Comparison of ENCODE assay signal across 16 cellular contexts in genomic region chr12:131734336-131735152, GRCh38. TPM values are rescaled to one million over a fixed set of nuclear protein-coding genes. Genes with fewer than 3 reads are reported as not detected.
DNase-seq lines count a peak whose midpoint lies in the region; ATAC-seq and TF ChIP-seq lines count a peak whose summit lies in the region.
"Had no signal": no experiment of that assay in that cellular context is flagged by ENCODE, and none has a peak within 500 bp of the region (broad histone marks: within the 10 kb centered on the region; RNA-seq: fewer than 3 reads in every experiment).

No MANE protein-coding gene starts in this region.

- H3K4me1 ChIP-seq in RWPE2 (ENCODE audit: insufficient read depth, poor library complexity, severe bottlenecking) (peaks cover 16% of the 10 kb centered on the region), smooth muscle cell (ENCODE audit: low read depth) (peaks cover 4% of the 10 kb centered on the region), stomach (no peaks in the 10 kb centered on the region)

- H3K4me3 ChIP-seq in RWPE2 (ENCODE audit: severe bottlenecking): no peak overlapping the region
- H3K4me3 ChIP-seq in epithelial cell of esophagus (ENCODE audit: low read length): no peak overlapping the region
- H3K4me3 ChIP-seq in smooth muscle cell: no peak overlapping the region
- no peak overlapping the region for H3K4me3 ChIP-seq in stomach

- TF ChIP-seq CTCF in RWPE2 (IDR thresholded peaks at IDR 0.05; ENCODE audit: poor library complexity, severe bottlenecking): no peak
- no peak for TF ChIP-seq CTCF in epithelial cell of esophagus (IDR thresholded peaks at IDR 0.05; ENCODE audit: insufficient read depth, low read depth, low read length, missing control alignments)
- TF ChIP-seq CTCF in smooth muscle cell (IDR thresholded peaks at IDR 0.05; ENCODE audit: borderline replicate concordance, insufficient read depth, poor library complexity, severe bottlenecking): no peak
- TF ChIP-seq CTCF in stomach (IDR thresholded peaks at IDR 0.05): no peak

- H3K27ac Mint-ChIP-seq in activated T-cell treated with anti-CD3 and anti-CD28 coated beads, Interleukin-2, amount 50 U/mL, for 24 hours: peak overlapping the region; percentile 47
- H3K27ac Mint-ChIP-seq: CD14-positive monocyte had no signal

- H3K4me3 Mint-ChIP-seq in activated T-cell treated with anti-CD3 and anti-CD28 coated beads, Interleukin-2, amount 50 U/mL, for 24 hours: no peak overlapping the region
- H3K4me3 Mint-ChIP-seq: CD14-positive monocyte had no signal

- no peaks in the 10 kb centered on the region for H3K27me3 Mint-ChIP-seq in activated T-cell treated with anti-CD3 and anti-CD28 coated beads, Interleukin-2, amount 50 U/mL, for 24 hours
- H3K27me3 Mint-ChIP-seq: IgD-negative memory B cell had no signal

- no peak for ATAC-seq in RWPE2 (ENCODE audit: low read depth)

- intact Hi-C loops in stomach (cut with DNase I; ENCODE audit: low total_unique reads): no loop called here

- H3K9me3 ChIP-seq in RWPE2 (ENCODE audit: severe bottlenecking): no peaks in the 10 kb centered on the region
- H3K9me3 ChIP-seq in smooth muscle cell (replicated peaks; ENCODE audit: low read depth): no peaks in the 10 kb centered on the region
- no peaks in the 10 kb centered on the region for H3K9me3 ChIP-seq in stomach
- H3K9me3 ChIP-seq: Caco-2 had no signal

- H3F3A ChIP-seq in smooth muscle cell (ENCODE audit: low read depth): no peaks in the 10 kb centered on the region

- peaks cover 76% of the 10 kb centered on the region for H3K36me3 ChIP-seq in RWPE2 (ENCODE audit: low read depth)
- peaks cover 2% of the 10 kb centered on the region for H3K36me3 ChIP-seq in smooth muscle cell (ENCODE audit: low read depth)
- H3K36me3 ChIP-seq in stomach: peaks cover 55 to 91% (median 87%) of the 10 kb centered on the region in 4 donors

- peaks cover 92% of the 10 kb centered on the region for H3K36me3 Mint-ChIP-seq in activated T-cell treated with anti-CD3 and anti-CD28 coated beads, Interleukin-2, amount 50 U/mL, for 24 hours (ENCODE audit: low read depth)

- H3K9ac ChIP-seq in smooth muscle cell (ENCODE audit: low read depth): no peak overlapping the region

- H2AFZ ChIP-seq in smooth muscle cell (ENCODE audit: low read depth): no peak overlapping the region

- 81% methylated on average over 20 of the region's 30 CpGs for WGBS in smooth muscle cell (ENCODE audit: low lambda C conversion rate)
- 94 to 96% (median 95%) methylated on average over 19 to 30 of the region's 30 CpGs for WGBS in stomach, 5 donors

- no peak overlapping the region for H3K4me2 ChIP-seq in smooth muscle cell

- no peak for TF ChIP-seq EP300 in stomach (IDR thresholded peaks at IDR 0.05)

- no peak for TF ChIP-seq POLR2A in stomach (IDR thresholded peaks at IDR 0.05)

- no peaks in the 10 kb centered on the region for H4K20me1 ChIP-seq in smooth muscle cell (ENCODE audit: low read depth)

- DNase-seq in activated T-cell treated with anti-CD3 and anti-CD28 coated beads, Interleukin-2, amount 50 U/mL, for 24 hours: peak; percentile 30
- DNase-seq in activated T-cell treated with anti-CD3 and anti-CD28 coated beads for 4 hours (no peak), RWPE2 (ENCODE audit: low spot score) (no peak), epithelial cell of esophagus (ENCODE audit: low read depth) (peak; percentile 69), smooth muscle cell (lab: John Stamatoyannopoulos, UW; ENCODE audit: unreplicated experiment) (no peak), COLO829 (ENCODE audit: low spot score) (no peak), stomach (no peak), amygdala (lab: John Stamatoyannopoulos, UW) (no peak)
- DNase-seq: Caco-2, NCI-H1048, NCI-H146, NCI-H2081 treated with DMSO at 0.1 percent for 48 hours, NCI-H345, Right ventricle myocardium superior had no signal

- no peaks in the 10 kb centered on the region for H3K79me2 ChIP-seq in smooth muscle cell (ENCODE audit: low read depth)

- H3K27ac ChIP-seq in RWPE2 (ENCODE audit: poor library complexity, severe bottlenecking): peak overlapping the region; percentile 85
- H3K27ac ChIP-seq in smooth muscle cell (ENCODE audit: low read depth): peak overlapping the region; percentile 60
- H3K27ac ChIP-seq in stomach: no peak overlapping the region

- H3K27me3 ChIP-seq in RWPE2 (ENCODE audit: insufficient read depth, poor library complexity, severe bottlenecking) (no peaks in the 10 kb centered on the region), smooth muscle cell (ENCODE audit: low read depth) (no peaks in the 10 kb centered on the region), stomach (no peaks in the 10 kb centered on the region)

- peaks cover 2% of the 10 kb centered on the region for H3K4me1 Mint-ChIP-seq in activated T-cell treated with anti-CD3 and anti-CD28 coated beads, Interleukin-2, amount 50 U/mL, for 24 hours (ENCODE audit: low read depth)
- H3K4me1 Mint-ChIP-seq: CD14-positive monocyte, IgD-negative memory B cell had no signal

- no peaks in the 10 kb centered on the region for H3K9me3 Mint-ChIP-seq in activated T-cell treated with anti-CD3 and anti-CD28 coated beads, Interleukin-2, amount 50 U/mL, for 24 hours
- H3K9me3 Mint-ChIP-seq: CD14-positive monocyte, IgD-negative memory B cell had no signal

RNA-seq across cellular contexts. Expression of gene SFSWAP, which starts 23.7 kb away (rescaled TPM):
- total RNA-seq in smooth muscle cell: 19.4 and 32.3 TPM in 2 replicates
- 24.1 and 33.5 TPM in 2 replicates for polyA plus RNA-seq in smooth muscle cell
- 100 to 1,000 TPM in 1 of 5 donors, 10 to 100 TPM in 4; 41.5 to 194 (median 65.9) TPM for total RNA-seq in stomach
- 10 to 100 TPM; 14.8 to 22.0 (median 19.9) TPM for polyA plus RNA-seq in stomach

Comparison
In these comparisons a context has a peak if more than half of its experiments do, and no peak if none do; other contexts are left out.
1. DNase-seq: peak in activated T-cell treated with anti-CD3 and anti-CD28 coated beads, Interleukin-2, amount 50 U/mL, for 24 hours (single experiment) and epithelial cell of esophagus (single experiment); none in activated T-cell treated with anti-CD3 and anti-CD28 coated beads for 4 hours (single experiment), RWPE2 (single experiment), smooth muscle cell (single experiment), COLO829 (single experiment), stomach (single experiment) and amygdala (0 of 56).
2. H3K27ac ChIP-seq: peak in RWPE2 (single experiment) and smooth muscle cell (single experiment); none in stomach (0 of 5).